In the genomic region with DNA sequence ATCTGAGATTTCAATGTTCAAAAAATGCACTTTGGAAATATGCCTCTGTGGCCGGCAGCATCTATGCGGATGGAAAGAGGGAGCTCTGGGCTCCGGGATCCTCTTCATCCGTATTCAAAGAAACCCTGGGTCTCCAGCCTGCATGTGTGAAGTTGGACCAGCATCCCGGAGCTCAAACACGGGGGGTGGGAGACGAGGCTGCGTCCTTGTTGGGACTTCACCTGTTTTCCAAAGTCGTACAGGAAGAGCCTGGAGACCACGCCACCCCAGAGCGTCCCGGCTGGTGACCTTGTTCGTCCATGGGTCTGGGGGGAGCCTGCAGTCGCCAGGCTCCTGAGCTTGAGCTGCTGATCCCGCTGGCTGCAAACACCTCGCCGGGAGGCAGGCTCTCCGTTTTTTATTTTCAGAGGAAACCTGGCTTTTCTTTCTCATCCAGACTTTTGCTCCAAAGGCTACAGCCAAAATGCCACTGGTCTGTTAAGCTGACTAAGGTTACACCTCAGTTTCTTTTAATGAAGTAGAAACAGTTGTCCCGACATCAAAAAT, we compare ENCODE assay signal across 17 cellular contexts.
A peak's percentile ranks its signal among the peaks of the same experiment; 100 is the strongest.
DNase-seq lines count a peak whose midpoint lies in the region; ATAC-seq and TF ChIP-seq lines count a peak whose summit lies in the region.
"Had no signal": no experiment of that assay in that cellular context is flagged by ENCODE, and none has a peak within 500 bp of the region (broad histone marks: within the 10 kb centered on the region; RNA-seq: fewer than 3 reads in every experiment).

No MANE protein-coding gene starts in this region.

- H3K9me3 ChIP-seq in colonic mucosa: no peaks in the 10 kb centered on the region
- H3K9me3 ChIP-seq in osteoblast (ENCODE audit: low read depth, low read length): no peaks in the 10 kb centered on the region
- H3K9me3 ChIP-seq in vagina: no peaks in the 10 kb centered on the region
- H3K9me3 ChIP-seq: tibial nerve had no signal

- peak overlapping the region; percentile 87 for H3K4me2 ChIP-seq in osteoblast (ENCODE audit: insufficient read depth, low read length)

- H3K79me2 ChIP-seq in osteoblast (ENCODE audit: insufficient read depth, low read length): no peaks in the 10 kb centered on the region

- H3K4me1 ChIP-seq in colonic mucosa (peaks cover 9% of the 10 kb centered on the region), osteoblast (ENCODE audit: insufficient read depth, low read length) (peaks cover 18% of the 10 kb centered on the region), vagina (no peaks in the 10 kb centered on the region)

- ATAC-seq in Right ventricle myocardium inferior (no peak), GM19324 (IDR thresholded peaks at IDR 0.05; ENCODE audit: low FRiP score, unreplicated experiment) (no peak)

- no peaks in the 10 kb centered on the region for H4K20me1 ChIP-seq in osteoblast (ENCODE audit: insufficient read depth, low read length)

- peak overlapping the region; percentile 90 for H2AFZ ChIP-seq in osteoblast (ENCODE audit: low read length)

- intact Hi-C loops in cardiac septum (cut with DNase I) (no loop called here), Right ventricle myocardium inferior (cut with DNase I) (no loop called here), colonic mucosa (cut with DNase I) (no loop called here), vagina (cut with DNase I) (no loop called here)

- DNase-seq in cardiac septum (ENCODE audit: low spot score) (peak; percentile 61), Right ventricle myocardium inferior (ENCODE audit: missing footprints) (no peak), colonic mucosa (peak; percentile 12), osteoblast (ENCODE audit: insufficient read length, low spot score, missing footprints) (peak; percentile 73), vagina (ENCODE audit: extremely low spot score in 2 of 2) (peak; percentile 49 to 75), NCI-H187 (lab: John Stamatoyannopoulos, UW) (no peak), germinal center (ENCODE audit: low spot score) (no peak)
- DNase-seq: activated B cell treated with CpG ODN at 0.5 μM for 24 hours; CD4-positive, CD25-positive, alpha-beta regulatory T cell; central memory CD4-positive, alpha-beta T cell; NCI-H2029 treated with DMSO at 0.1 percent for 48 hours; NCI-H510A; SIG-M5; T-helper 2 cell had no signal

- H3K27me3 ChIP-seq in colonic mucosa: no peaks in the 10 kb centered on the region
- H3K27me3 ChIP-seq in osteoblast (ENCODE audit: insufficient read depth, low read length): peaks cover 24% of the 10 kb centered on the region
- H3K27me3 ChIP-seq in vagina: no peaks in the 10 kb centered on the region
- H3K27me3 ChIP-seq: tibial nerve had no signal

- H3K36me3 ChIP-seq in colonic mucosa: no peaks in the 10 kb centered on the region
- no peaks in the 10 kb centered on the region for H3K36me3 ChIP-seq in osteoblast (ENCODE audit: insufficient read depth, low read length)
- no peaks in the 10 kb centered on the region for H3K36me3 ChIP-seq in vagina
- H3K36me3 ChIP-seq: tibial nerve had no signal

- H3K9ac ChIP-seq in colonic mucosa (ENCODE audit: low read depth in 2 of 2, low read length in 2 of 2): no peak overlapping the region

- H3K27ac ChIP-seq in colonic mucosa: no peak overlapping the region
- no peak overlapping the region for H3K27ac ChIP-seq in osteoblast (ENCODE audit: low read depth, low read length)
- no peak overlapping the region for H3K27ac ChIP-seq in vagina
- H3K27ac ChIP-seq: skin epidermis, tibial nerve had no signal

- no peak for TF ChIP-seq POLR2A in vagina (IDR thresholded peaks at IDR 0.05)

- H3K4me3 ChIP-seq in colonic mucosa (no peak overlapping the region), osteoblast (ENCODE audit: insufficient read depth, low read length) (peak overlapping the region; percentile 63), vagina (peak overlapping the region; percentile 29 to 35)
- H3K4me3 ChIP-seq: skin epidermis had no signal

- TF ChIP-seq CTCF in colonic mucosa (IDR thresholded peaks at IDR 0.05): no peak
- TF ChIP-seq CTCF in osteoblast (IDR thresholded peaks at IDR 0.05; ENCODE audit: extremely low read depth, low read depth, low read length): no peak
- no peak for TF ChIP-seq CTCF in vagina (IDR thresholded peaks at IDR 0.05)

Comparison
In these comparisons a context has a peak if more than half of its experiments do, and no peak if none do; other contexts are left out.
1. DNase-seq: peak in cardiac septum (single experiment), colonic mucosa (single experiment), osteoblast (single experiment) and vagina (2 of 2); none in Right ventricle myocardium inferior (single experiment), NCI-H187 (0 of 2) and germinal center (single experiment).